ENCODE assay signal across 8 cellular contexts in the genomic region with DNA sequence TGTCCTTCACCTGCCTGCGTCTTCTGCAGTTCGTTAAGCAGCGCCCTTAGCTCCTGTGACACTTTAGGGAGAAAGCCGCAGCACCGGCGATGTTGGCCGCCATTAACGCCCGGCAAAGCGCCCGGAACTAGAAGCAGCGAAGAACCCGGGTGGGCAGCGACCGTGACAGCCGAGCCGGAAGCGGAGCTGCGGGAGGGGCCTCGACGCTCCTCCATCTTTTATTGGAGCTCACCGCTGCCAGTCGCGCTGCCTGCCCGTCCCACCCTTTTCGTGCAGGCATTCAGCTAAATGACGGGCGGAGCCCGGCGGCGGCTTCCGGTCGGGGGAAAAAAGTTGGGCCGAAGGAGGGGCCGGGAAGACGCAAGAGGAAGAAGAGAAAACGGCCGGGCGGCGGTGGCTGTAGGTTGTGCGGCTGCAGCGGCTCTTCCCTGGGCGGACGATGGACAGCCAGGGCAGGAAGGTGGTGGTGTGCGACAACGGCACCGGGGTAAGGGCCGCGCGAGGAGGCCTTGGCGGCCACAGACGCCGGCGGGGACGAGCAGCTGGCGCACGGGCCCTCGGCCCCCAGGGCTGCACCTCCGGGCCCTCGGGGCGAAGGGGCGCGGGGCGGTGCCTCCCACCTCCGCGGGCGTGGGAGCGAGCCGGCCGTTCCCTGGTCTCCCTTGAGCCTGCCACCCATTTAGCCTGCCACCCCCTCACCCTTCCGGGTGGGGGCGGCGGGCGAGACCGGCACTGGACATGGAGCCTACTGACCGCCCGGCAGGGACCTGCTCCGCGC. TPM values are rescaled to one million over a fixed set of nuclear protein-coding genes. Genes with fewer than 3 reads are reported as not detected.
DNase-seq lines count a peak whose midpoint lies in the region; ATAC-seq and TF ChIP-seq lines count a peak whose summit lies in the region.

Gene ACTR2, plus strand, starts transcription at position 361 of the 778 bp plus-strand sequence. Its CDS starts 79 bp downstream, at position 440.

- CTCF ChIA-PET in BJ (lab: Yijun Ruan, JAX) = interaction anchor here (0.6 to 1.4 kb wide), 4 partner anchors 10 to 428 kb away, joined by 3 to 5 read pairs (median 4); no protein-coding TSS in a partner anchor

- H3K4me3 ChIP-seq in BJ (ENCODE audit: low read depth, low read length) = peak within 1 kb of the TSS; percentile 56
- H3K4me3 ChIP-seq in coronary artery = peak within 1 kb of the TSS; percentile 82

- peak; percentile 95 for ATAC-seq in GM19324 (IDR thresholded peaks at IDR 0.05; ENCODE audit: low FRiP score, unreplicated experiment)
- ATAC-seq in HG03469 (IDR thresholded peaks at IDR 0.05; ENCODE audit: unreplicated experiment) = peak; percentile 70
- ATAC-seq in left colon = peak; percentile 94

- peak within 1 kb of the TSS; percentile 97 for H3K4me3 Mint-ChIP-seq in activated CD4-positive, alpha-beta T cell treated with anti-CD3 and anti-CD28 coated beads, Interleukin-2, amount 10 ng/mL, durations not matched to agents 24 days and 14 days

- TF ChIP-seq CTCF in BJ (IDR thresholded peaks at IDR 0.05; ENCODE audit: insufficient read depth, low read depth, low read length) (no peak), coronary artery (IDR thresholded peaks at IDR 0.05) (no peak)

- peaks cover 28% of the 10 kb centered on the region for H3K4me1 Mint-ChIP-seq in activated CD4-positive, alpha-beta T cell treated with anti-CD3 and anti-CD28 coated beads, Interleukin-2, amount 10 ng/mL, durations not matched to agents 24 days and 14 days

- H3K9me3 Mint-ChIP-seq in activated CD4-positive, alpha-beta T cell treated with anti-CD3 and anti-CD28 coated beads, Interleukin-2, amount 10 ng/mL, durations not matched to agents 24 days and 14 days = no peaks in the 10 kb centered on the region

- H3K27me3 ChIP-seq in BJ (ENCODE audit: control insufficient read depth, insufficient read depth, low read length) = no peaks in the 10 kb centered on the region

- DNase-seq in BJ (ENCODE audit: low read depth) (peak; percentile 86), NCI-H526 treated with DMSO at 0.1 percent for 48 hours (lab: John Stamatoyannopoulos, UW) (peak; percentile 96), coronary artery (ENCODE audit: low spot score) (peak; percentile 99), left colon (peak; percentile 95 to 98)
- peak; percentile 99 for DNase-seq in activated CD4-positive, alpha-beta T cell treated with anti-CD3 and anti-CD28 coated beads, Interleukin-2, amount 10 ng/mL, durations not matched to agents 24 days and 14 days
- peak; percentile 96 for DNase-seq in stimulated activated CD4-positive, alpha-beta T cell treated with anti-CD3 and anti-CD28 coated beads, Interleukin-1b, Interleukin-23, amount 100 ng/mL, for 48 hours

- H3K27me3 Mint-ChIP-seq in activated CD4-positive, alpha-beta T cell treated with anti-CD3 and anti-CD28 coated beads, Interleukin-2, amount 10 ng/mL, durations not matched to agents 24 days and 14 days = peaks cover 1% of the 10 kb centered on the region

- peak within 1 kb of the TSS; percentile 96 to 99 for H3K27ac ChIP-seq in coronary artery

- POLR2A ChIA-PET in BJ (lab: Charles Lee) = interaction anchor here (0.6 to 0.9 kb wide), 20 partner anchors 9 to 1232 kb away, joined by 3 to 22 read pairs (median 9); no protein-coding TSS in a partner anchor

- intact Hi-C loops in activated CD4-positive, alpha-beta T cell treated with anti-CD3 and anti-CD28 coated beads, Interleukin-2, amount 10 ng/mL, durations not matched to agents 24 days and 14 days (cut with micrococcal nuclease) = loop anchor here (1.0 to 10.0 kb wide), 7 partner anchors 73 to 1639 kb away; partner anchors contain the start of genes AFTPH, CEP68, MDH1 and RAB1A
- intact Hi-C loops in left colon (cut with DNase I, micrococcal nuclease) = no loop called here

- peak within 1 kb of the TSS; percentile 98 for H3K27ac Mint-ChIP-seq in activated CD4-positive, alpha-beta T cell treated with anti-CD3 and anti-CD28 coated beads, Interleukin-2, amount 10 ng/mL, durations not matched to agents 24 days and 14 days

- H3K36me3 ChIP-seq in BJ (ENCODE audit: control insufficient read depth, insufficient read depth, low read length) = no peaks in the 10 kb centered on the region

- peaks cover 19% of the 10 kb centered on the region for H3K36me3 Mint-ChIP-seq in activated CD4-positive, alpha-beta T cell treated with anti-CD3 and anti-CD28 coated beads, Interleukin-2, amount 10 ng/mL, durations not matched to agents 24 days and 14 days (ENCODE audit: low read depth)

RNA-seq across cellular contexts. Expression of gene ACTR2, which starts in this region (rescaled TPM):
- polyA plus RNA-seq in BJ (2011; rRNA removed) = 57.9 and 153 TPM in 2 replicates
- 53.7 and 80.3 TPM in 2 replicates for polyA minus RNA-seq in BJ (2011; rRNA and poly(A)+ RNA removed)
- 298 TPM in 2 replicates for total RNA-seq in activated CD4-positive, alpha-beta T cell treated with anti-CD3 and anti-CD28 coated beads, Interleukin-2, amount 10 ng/mL, durations not matched to agents 24 days and 14 days
- total RNA-seq in left colon = 100 to 1,000 TPM; 291 to 319 TPM

Comparison
In these comparisons a context has a peak if more than half of its experiments do, and no peak if none do; other contexts are left out.
1. Peak in every context shown above with its lines: DNase-seq, ATAC-seq, H3K4me3 ChIP-seq and H3K27ac ChIP-seq.